Comparison of ENCODE assay signal across 11 cellular contexts in genomic region chr9:136942881-136943230, GRCh38. TPM values are rescaled to one million over a fixed set of nuclear protein-coding genes. Genes with fewer than 3 reads are reported as not detected.
A peak's percentile ranks its signal among the peaks of the same experiment; 100 is the strongest.
DNase-seq lines count a peak whose midpoint lies in the region; ATAC-seq, FAIRE-seq and TF ChIP-seq lines count a peak whose summit lies in the region.
"Had no signal": no experiment of that assay in that cellular context is flagged by ENCODE, and none has a peak within 500 bp of the region (broad histone marks: within the 10 kb centered on the region; RNA-seq: fewer than 3 reads in every experiment).

No MANE protein-coding gene starts in this region.

- no peak overlapping the region for H3K9ac ChIP-seq in kidney (ENCODE audit: low read length in 2 of 2)

- POLR2A ChIA-PET in activated CD4-positive, alpha-beta T cell treated with anti-CD3 and anti-CD28 coated beads, Interleukin-2, amount 10 ng/mL, durations not matched to agents 7 days and 5 days (lab: Charles Lee) = no interaction called here

- no peak for ATAC-seq in activated T-helper 17 cell treated with anti-CD3 and anti-CD28 coated beads, Interleukin-2, amount 50 U/mL, for 72 hours (replicated peaks)
- ATAC-seq in thoracic aorta (ENCODE audit: insufficient number of reproducible peaks, low FRiP score, low read depth) (no peak), HG03460 (IDR thresholded peaks at IDR 0.05; ENCODE audit: unreplicated experiment) (no peak)
- ATAC-seq: body of pancreas, left colon had no signal

- H3K4me3 ChIP-seq in kidney (ENCODE audit: low read length in 2 of 2) (no peak overlapping the region), thoracic aorta (peak overlapping the region; percentile 97)

- H3K36me3 ChIP-seq in kidney (ENCODE audit: control insufficient read depth in 1 of 2, insufficient read depth in 2 of 2, low read length in 2 of 2) (peaks cover 7 to 23% of the 10 kb centered on the region in 2 donors), thoracic aorta (peaks cover 34% of the 10 kb centered on the region)

- H3K9me3 Mint-ChIP-seq in activated CD4-positive, alpha-beta T cell treated with anti-CD3 and anti-CD28 coated beads, Interleukin-2, amount 10 ng/mL, durations not matched to agents 7 days and 5 days = no peaks in the 10 kb centered on the region
- H3K9me3 Mint-ChIP-seq in activated T-helper 17 cell treated with anti-CD3 and anti-CD28 coated beads, Interleukin-2, amount 50 U/mL, for 72 hours = no peaks in the 10 kb centered on the region

- no peak overlapping the region for H3K27ac Mint-ChIP-seq in activated CD4-positive, alpha-beta T cell treated with anti-CD3 and anti-CD28 coated beads, Interleukin-2, amount 10 ng/mL, durations not matched to agents 7 days and 5 days
- H3K27ac Mint-ChIP-seq in activated T-helper 17 cell treated with anti-CD3 and anti-CD28 coated beads, Interleukin-2, amount 50 U/mL, for 72 hours = no peak overlapping the region

- peak overlapping the region; percentile 63 for H3K4me3 Mint-ChIP-seq in activated CD4-positive, alpha-beta T cell treated with anti-CD3 and anti-CD28 coated beads, Interleukin-2, amount 10 ng/mL, durations not matched to agents 7 days and 5 days
- peak overlapping the region; percentile 58 for H3K4me3 Mint-ChIP-seq in activated T-helper 17 cell treated with anti-CD3 and anti-CD28 coated beads, Interleukin-2, amount 50 U/mL, for 72 hours

- TF ChIP-seq CTCF in kidney (IDR thresholded peaks at IDR 0.05; ENCODE audit: borderline replicate concordance, extremely low read depth, insufficient read depth) (no peak), thoracic aorta (IDR thresholded peaks at IDR 0.05) (no peak)

- no peaks in the 10 kb centered on the region for H3K27me3 ChIP-seq in thoracic aorta (replicated peaks; ENCODE audit: insufficient read depth)
- H3K27me3 ChIP-seq: body of pancreas had no signal

- CTCF ChIA-PET in activated CD4-positive, alpha-beta T cell treated with anti-CD3 and anti-CD28 coated beads, Interleukin-2, amount 10 ng/mL, durations not matched to agents 7 days and 5 days (lab: Charles Lee) = interaction anchor here (1.2 to 2.7 kb wide), 3 partner anchors 16 to 192 kb away, joined by 3 to 9 read pairs (median 5); no protein-coding TSS in a partner anchor

- no peak for DNase-seq in activated CD4-positive, alpha-beta T cell treated with anti-CD3 and anti-CD28 coated beads, Interleukin-2, amount 10 ng/mL, durations not matched to agents 7 days and 5 days
- no peak for DNase-seq in activated CD4-positive, alpha-beta T cell treated with anti-CD3 and anti-CD28 coated beads, Interleukin-2, amount 50 U/mL, for 48 hours
- DNase-seq in kidney = peak; percentile 80
- no peak for DNase-seq in thoracic aorta (ENCODE audit: low spot score)
- no peak for DNase-seq in activated CD4-positive, CD25-positive, alpha-beta regulatory T cell treated with anti-CD3 and anti-CD28 coated beads, Interleukin-2, amount 50 U/mL, for 72 hours
- DNase-seq in caudate nucleus (lab: John Stamatoyannopoulos, UW) = no peak
- DNase-seq: C1 segment of cervical spinal cord had no signal

- H3K9me3 ChIP-seq in kidney (ENCODE audit: control insufficient read depth in 1 of 2, low read length in 2 of 2) (no peaks in the 10 kb centered on the region), thoracic aorta (no peaks in the 10 kb centered on the region)
- H3K9me3 ChIP-seq: body of pancreas had no signal

- no peaks in the 10 kb centered on the region for H3K27me3 Mint-ChIP-seq in activated CD4-positive, alpha-beta T cell treated with anti-CD3 and anti-CD28 coated beads, Interleukin-2, amount 10 ng/mL, durations not matched to agents 7 days and 5 days
- no peaks in the 10 kb centered on the region for H3K27me3 Mint-ChIP-seq in activated T-helper 17 cell treated with anti-CD3 and anti-CD28 coated beads, Interleukin-2, amount 50 U/mL, for 72 hours

- peaks cover 11% of the 10 kb centered on the region for H3K4me1 Mint-ChIP-seq in activated CD4-positive, alpha-beta T cell treated with anti-CD3 and anti-CD28 coated beads, Interleukin-2, amount 10 ng/mL, durations not matched to agents 7 days and 5 days
- peaks cover 6% of the 10 kb centered on the region for H3K4me1 Mint-ChIP-seq in activated T-helper 17 cell treated with anti-CD3 and anti-CD28 coated beads, Interleukin-2, amount 50 U/mL, for 72 hours

- intact Hi-C loops in kidney (cut with DNase I) = loop anchor here (10.0 kb wide), 2 partner anchors 98 to 148 kb away; partner anchors contain the start of genes AJM1, CCDC183, PHPT1 and TMEM141

- H3K4me1 ChIP-seq in kidney (ENCODE audit: control insufficient read depth in 1 of 2, insufficient read depth in 1 of 2, low read depth in 1 of 2, low read length in 2 of 2) (peaks cover 2 to 12% of the 10 kb centered on the region in 2 donors), thoracic aorta (ENCODE audit: control insufficient read depth in 1 of 2, low read depth in 2 of 2) (peaks cover 11 to 39% of the 10 kb centered on the region in 2 donors)

- no peak for FAIRE-seq in kidney (lab: Jason Lieb, UNC)

- no peak overlapping the region for H3K27ac ChIP-seq in kidney (ENCODE audit: low read depth in 2 of 2, low read length in 2 of 2)
- H3K27ac ChIP-seq in thoracic aorta = no peak overlapping the region
- H3K27ac ChIP-seq in caudate nucleus (ENCODE audit: low read depth, low read length) = no peak overlapping the region

- peaks cover 12% of the 10 kb centered on the region for H3K36me3 Mint-ChIP-seq in activated CD4-positive, alpha-beta T cell treated with anti-CD3 and anti-CD28 coated beads, Interleukin-2, amount 10 ng/mL, durations not matched to agents 7 days and 5 days (ENCODE audit: low read depth)
- peaks cover 38% of the 10 kb centered on the region for H3K36me3 Mint-ChIP-seq in activated T-helper 17 cell treated with anti-CD3 and anti-CD28 coated beads, Interleukin-2, amount 50 U/mL, for 72 hours (ENCODE audit: low read depth)

RNA-seq across cellular contexts. Expression of gene FBXW5, which starts 1.7 kb away (rescaled TPM):
- 100 to 1,000 TPM; 116 to 123 TPM for total RNA-seq in activated CD4-positive, alpha-beta T cell treated with anti-CD3 and anti-CD28 coated beads, Interleukin-2, amount 10 ng/mL, durations not matched to agents 7 days and 5 days
- total RNA-seq in activated T-helper 17 cell treated with anti-CD3 and anti-CD28 coated beads, Interleukin-2, amount 50 U/mL, for 72 hours = 10 to 100 TPM; 91.0 to 99.2 TPM
- total RNA-seq in kidney = 97.2 TPM
- 92.5 TPM for polyA plus RNA-seq in kidney (ENCODE audit: insufficient read depth, low read depth, low replicate concordance)
- total RNA-seq in thoracic aorta = 100 to 1,000 TPM; 176 to 383 TPM

RNA-seq across cellular contexts. Expression of gene C8G, which starts 2.2 kb away (rescaled TPM):
- total RNA-seq in activated CD4-positive, alpha-beta T cell treated with anti-CD3 and anti-CD28 coated beads, Interleukin-2, amount 10 ng/mL, durations not matched to agents 7 days and 5 days = 1 to 10 TPM in 1 of 2 experiments, under 1 TPM in 1; 0.85 to 1.8 TPM
- total RNA-seq in activated T-helper 17 cell treated with anti-CD3 and anti-CD28 coated beads, Interleukin-2, amount 50 U/mL, for 72 hours = 1 to 10 TPM in 1 of 2 donors, not detected in 1; 3.1 TPM
- total RNA-seq in kidney = 1.9 TPM
- polyA plus RNA-seq in kidney (ENCODE audit: insufficient read depth, low read depth, low replicate concordance) = 2.1 TPM
- not detected for total RNA-seq in thoracic aorta
- total RNA-seq: body of pancreas had no signal

RNA-seq across cellular contexts. Expression of gene LCN12, which starts 9.2 kb away (rescaled TPM):
- total RNA-seq in activated CD4-positive, alpha-beta T cell treated with anti-CD3 and anti-CD28 coated beads, Interleukin-2, amount 10 ng/mL, durations not matched to agents 7 days and 5 days = 1 to 10 TPM; 3.1 to 3.5 TPM
- total RNA-seq in activated T-helper 17 cell treated with anti-CD3 and anti-CD28 coated beads, Interleukin-2, amount 50 U/mL, for 72 hours = 1 to 10 TPM in 1 of 2 donors, under 1 TPM in 1; 0.54 to 2.4 TPM
- 42.9 TPM for total RNA-seq in kidney
- 35.5 TPM for polyA plus RNA-seq in kidney (ENCODE audit: insufficient read depth, low read depth, low replicate concordance)
- under 1 TPM in 1 of 2 donors, not detected in 1; 0.27 TPM for total RNA-seq in thoracic aorta

RNA-seq across cellular contexts. Expression of gene PTGDS, which starts 34.4 kb away (rescaled TPM):
- total RNA-seq in activated CD4-positive, alpha-beta T cell treated with anti-CD3 and anti-CD28 coated beads, Interleukin-2, amount 10 ng/mL, durations not matched to agents 7 days and 5 days = 10 to 100 TPM; 22.1 to 24.0 TPM
- 1 to 10 TPM in 1 of 2 donors, not detected in 1; 1.3 TPM for total RNA-seq in activated T-helper 17 cell treated with anti-CD3 and anti-CD28 coated beads, Interleukin-2, amount 50 U/mL, for 72 hours
- 236 TPM for total RNA-seq in kidney
- polyA plus RNA-seq in kidney (ENCODE audit: insufficient read depth, low read depth, low replicate concordance) = 709 TPM
- total RNA-seq in thoracic aorta = 10 to 100 TPM; 66.1 to 89.5 TPM

RNA-seq across cellular contexts. Expression of gene LCNL1, which starts 39.9 kb away (rescaled TPM):
- total RNA-seq in activated CD4-positive, alpha-beta T cell treated with anti-CD3 and anti-CD28 coated beads, Interleukin-2, amount 10 ng/mL, durations not matched to agents 7 days and 5 days = under 1 TPM; 0.48 to 0.67 TPM
- under 1 TPM in 1 of 2 donors, not detected in 1; 0.11 TPM for total RNA-seq in activated T-helper 17 cell treated with anti-CD3 and anti-CD28 coated beads, Interleukin-2, amount 50 U/mL, for 72 hours
- total RNA-seq in kidney = 1.4 TPM
- polyA plus RNA-seq in kidney (ENCODE audit: insufficient read depth, low read depth, low replicate concordance) = 0.54 TPM
- not detected for total RNA-seq in thoracic aorta
- total RNA-seq: body of pancreas had no signal
